In genomic region chr6:6221829-6222535, GRCh38 we compare ENCODE assay signal across 9 cellular contexts.
DNase-seq lines count a peak whose midpoint lies in the region; ATAC-seq and TF ChIP-seq lines count a peak whose summit lies in the region.
"Had no signal": no experiment of that assay in that cellular context is flagged by ENCODE, and none has a peak within 500 bp of the region (broad histone marks: within the 10 kb centered on the region; RNA-seq: fewer than 3 reads in every experiment).

No MANE protein-coding gene starts in this region.

- H3K27me3 ChIP-seq in lower lobe of right lung (ENCODE audit: low read depth) = no peaks in the 10 kb centered on the region

- no peak overlapping the region for H3K4me3 Mint-ChIP-seq in WTC11
- H3K4me3 Mint-ChIP-seq: activated CD8-positive, alpha-beta memory T cell treated with anti-CD3 and anti-CD28 coated beads, Interleukin-2, amount 10 ng/mL, durations not matched to agents 7 days and 5 days had no signal

- H3K27ac ChIP-seq in lower lobe of right lung = no peak overlapping the region

- H3K9me3 Mint-ChIP-seq in WTC11 = no peaks in the 10 kb centered on the region

- 0 out of 2 replicates have a peak, but pooled peaks have one; percentile 9 for TF ChIP-seq RAD21 in Ishikawa (IDR thresholded peaks at IDR 0.05; ENCODE audit: low read depth)

- H3K27me3 Mint-ChIP-seq in WTC11 (ENCODE audit: low read depth) = no peaks in the 10 kb centered on the region

- no peaks in the 10 kb centered on the region for H3K36me3 Mint-ChIP-seq in WTC11
- H3K36me3 Mint-ChIP-seq: activated CD8-positive, alpha-beta memory T cell treated with anti-CD3 and anti-CD28 coated beads, Interleukin-2, amount 10 ng/mL, durations not matched to agents 7 days and 5 days had no signal

- H3K36me3 ChIP-seq in lower lobe of right lung = no peaks in the 10 kb centered on the region

- TF ChIP-seq CTCF in GM10266 (IDR thresholded peaks at IDR 0.05; ENCODE audit: control insufficient read depth, insufficient read depth, low read depth, missing control alignments) (peak; percentile 25), WTC11 (IDR thresholded peaks at IDR 0.05) (peak; percentile 51; the same call in 1 of the 2 replicates), lower lobe of right lung (IDR thresholded peaks at IDR 0.05) (peak; percentile 26)

- CTCF ChIA-PET in WTC11 (lab: Charles Lee) = interaction anchor here (0.6 to 1.8 kb wide), 12 partner anchors 9 to 494 kb away, joined by 3 to 8 read pairs (median 3); no protein-coding TSS in a partner anchor

- peak; percentile 20 for DNase-seq in GM10266 (ENCODE audit: extremely low spot score)
- peak; percentile 68 for DNase-seq in WTC11 (ENCODE audit: low spot score)
- DNase-seq in lower lobe of right lung = no peak
- DNase-seq in sciatic nerve (ENCODE audit: low spot score) = no peak
- DNase-seq: activated CD8-positive, alpha-beta memory T cell treated with anti-CD3 and anti-CD28 coated beads, Interleukin-2, amount 10 ng/mL, durations not matched to agents 7 days and 5 days; SHP77 had no signal

- POLR2A ChIA-PET in WTC11 (lab: Charles Lee) = no interaction called here

- TF ChIP-seq EP300 in Ishikawa (IDR thresholded peaks at IDR 0.05; ENCODE audit: borderline replicate concordance) = no peak

- no peak overlapping the region for H3K27ac Mint-ChIP-seq in WTC11
- H3K27ac Mint-ChIP-seq: activated CD8-positive, alpha-beta memory T cell treated with anti-CD3 and anti-CD28 coated beads, Interleukin-2, amount 10 ng/mL, durations not matched to agents 7 days and 5 days had no signal

- peak; percentile 69 for ATAC-seq in WTC11
- no peak for ATAC-seq in lower lobe of right lung
- ATAC-seq in sciatic nerve = no peak
- ATAC-seq in HG02885 (IDR thresholded peaks at IDR 0.05; ENCODE audit: poor library complexity, unreplicated experiment) = no peak
- no peak for ATAC-seq in GM18907 (IDR thresholded peaks at IDR 0.05; ENCODE audit: unreplicated experiment)
- ATAC-seq: activated CD8-positive, alpha-beta memory T cell treated with anti-CD3 and anti-CD28 coated beads, Interleukin-2, amount 10 ng/mL, durations not matched to agents 7 days and 5 days had no signal

- no peak overlapping the region for H3K4me3 ChIP-seq in lower lobe of right lung

- intact Hi-C loops in lower lobe of right lung (cut with DNase I) (no loop called here), sciatic nerve (cut with DNase I) (no loop called here)

- H3K9me3 ChIP-seq in lower lobe of right lung = no peaks in the 10 kb centered on the region

- peaks cover 12% of the 10 kb centered on the region for H3K4me1 Mint-ChIP-seq in WTC11
- H3K4me1 Mint-ChIP-seq: activated CD8-positive, alpha-beta memory T cell treated with anti-CD3 and anti-CD28 coated beads, Interleukin-2, amount 10 ng/mL, durations not matched to agents 7 days and 5 days had no signal

- no peaks in the 10 kb centered on the region for H3K4me1 ChIP-seq in lower lobe of right lung

TF ChIP-seq in Ishikawa, 13 proteins besides CTCF, POLR2A, EP300 and RAD21:
- TF ChIP-seq EGR1 (IDR thresholded peaks at IDR 0.05) (no peak), ZBTB7A (IDR thresholded peaks at IDR 0.05; ENCODE audit: low read depth) (no peak), USF1 (IDR thresholded peaks at IDR 0.05) (no peak), NFIC (IDR thresholded peaks at IDR 0.05) (no peak), TCF12 (IDR thresholded peaks at IDR 0.05; ENCODE audit: low read depth) (no peak), MAX (IDR thresholded peaks at IDR 0.05) (no peak)
- TF ChIP-seq, protein P1, sequence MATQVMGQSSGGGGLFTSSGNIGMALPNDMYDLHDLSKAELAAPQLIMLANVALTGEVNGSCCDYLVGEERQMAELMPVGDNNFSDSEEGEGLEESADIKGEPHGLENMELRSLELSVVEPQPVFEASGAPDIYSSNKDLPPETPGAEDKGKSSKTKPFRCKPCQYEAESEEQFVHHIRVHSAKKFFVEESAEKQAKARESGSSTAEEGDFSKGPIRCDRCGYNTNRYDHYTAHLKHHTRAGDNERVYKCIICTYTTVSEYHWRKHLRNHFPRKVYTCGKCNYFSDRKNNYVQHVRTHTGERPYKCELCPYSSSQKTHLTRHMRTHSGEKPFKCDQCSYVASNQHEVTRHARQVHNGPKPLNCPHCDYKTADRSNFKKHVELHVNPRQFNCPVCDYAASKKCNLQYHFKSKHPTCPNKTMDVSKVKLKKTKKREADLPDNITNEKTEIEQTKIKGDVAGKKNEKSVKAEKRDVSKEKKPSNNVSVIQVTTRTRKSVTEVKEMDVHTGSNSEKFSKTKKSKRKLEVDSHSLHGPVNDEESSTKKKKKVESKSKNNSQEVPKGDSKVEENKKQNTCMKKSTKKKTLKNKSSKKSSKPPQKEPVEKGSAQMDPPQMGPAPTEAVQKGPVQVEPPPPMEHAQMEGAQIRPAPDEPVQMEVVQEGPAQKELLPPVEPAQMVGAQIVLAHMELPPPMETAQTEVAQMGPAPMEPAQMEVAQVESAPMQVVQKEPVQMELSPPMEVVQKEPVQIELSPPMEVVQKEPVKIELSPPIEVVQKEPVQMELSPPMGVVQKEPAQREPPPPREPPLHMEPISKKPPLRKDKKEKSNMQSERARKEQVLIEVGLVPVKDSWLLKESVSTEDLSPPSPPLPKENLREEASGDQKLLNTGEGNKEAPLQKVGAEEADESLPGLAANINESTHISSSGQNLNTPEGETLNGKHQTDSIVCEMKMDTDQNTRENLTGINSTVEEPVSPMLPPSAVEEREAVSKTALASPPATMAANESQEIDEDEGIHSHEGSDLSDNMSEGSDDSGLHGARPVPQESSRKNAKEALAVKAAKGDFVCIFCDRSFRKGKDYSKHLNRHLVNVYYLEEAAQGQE (IDR thresholded peaks at IDR 0.05; ENCODE audit: low read depth) = no peak
TF ChIP-seq in Ishikawa: peak in this region for 0.

TF ChIP-seq in WTC11, 78 proteins besides CTCF, POLR2A, EP300 and RAD21 (continues in another document):
- no peak for TF ChIP-seq CBFB (CRISPR knock-in tag; IDR thresholded peaks at IDR 0.05; ENCODE audit: low read depth)
- TF ChIP-seq ZNF423 (CRISPR knock-in tag; IDR thresholded peaks at IDR 0.05) = no peak
- TF ChIP-seq ZNF425 (CRISPR knock-in tag; conservative IDR thresholded peaks at IDR 0.05) = no peak
- TF ChIP-seq SMAD4 (CRISPR knock-in tag; IDR thresholded peaks at IDR 0.05) = no peak
- TF ChIP-seq ZNF512 (CRISPR knock-in tag; IDR thresholded peaks at IDR 0.05; ENCODE audit: borderline replicate concordance) = no peak
- TF ChIP-seq, protein P2, sequence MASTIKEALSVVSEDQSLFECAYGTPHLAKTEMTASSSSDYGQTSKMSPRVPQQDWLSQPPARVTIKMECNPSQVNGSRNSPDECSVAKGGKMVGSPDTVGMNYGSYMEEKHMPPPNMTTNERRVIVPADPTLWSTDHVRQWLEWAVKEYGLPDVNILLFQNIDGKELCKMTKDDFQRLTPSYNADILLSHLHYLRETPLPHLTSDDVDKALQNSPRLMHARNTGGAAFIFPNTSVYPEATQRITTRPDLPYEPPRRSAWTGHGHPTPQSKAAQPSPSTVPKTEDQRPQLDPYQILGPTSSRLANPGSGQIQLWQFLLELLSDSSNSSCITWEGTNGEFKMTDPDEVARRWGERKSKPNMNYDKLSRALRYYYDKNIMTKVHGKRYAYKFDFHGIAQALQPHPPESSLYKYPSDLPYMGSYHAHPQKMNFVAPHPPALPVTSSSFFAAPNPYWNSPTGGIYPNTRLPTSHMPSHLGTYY (CRISPR knock-in tag; IDR thresholded peaks at IDR 0.05) = no peak
- no peak for TF ChIP-seq MXD4 (CRISPR knock-in tag; IDR thresholded peaks at IDR 0.05; ENCODE audit: borderline replicate concordance)
- no peak for TF ChIP-seq USF2 (CRISPR knock-in tag; IDR thresholded peaks at IDR 0.05)
- TF ChIP-seq GABPB1 (CRISPR knock-in tag; IDR thresholded peaks at IDR 0.05) = no peak

Comparison
In these comparisons a context has a peak if more than half of its experiments do, and no peak if none do; other contexts are left out.
1. DNase-seq: peak in GM10266 (single experiment) and WTC11 (single experiment); none in lower lobe of right lung (single experiment) and sciatic nerve (single experiment).
2. Peak in every context shown above with its lines, with median percentiles within 50 percentile points of each other: CTCF ChIP-seq.